8 cellular contexts compared by ENCODE assay signal in the genomic region with DNA sequence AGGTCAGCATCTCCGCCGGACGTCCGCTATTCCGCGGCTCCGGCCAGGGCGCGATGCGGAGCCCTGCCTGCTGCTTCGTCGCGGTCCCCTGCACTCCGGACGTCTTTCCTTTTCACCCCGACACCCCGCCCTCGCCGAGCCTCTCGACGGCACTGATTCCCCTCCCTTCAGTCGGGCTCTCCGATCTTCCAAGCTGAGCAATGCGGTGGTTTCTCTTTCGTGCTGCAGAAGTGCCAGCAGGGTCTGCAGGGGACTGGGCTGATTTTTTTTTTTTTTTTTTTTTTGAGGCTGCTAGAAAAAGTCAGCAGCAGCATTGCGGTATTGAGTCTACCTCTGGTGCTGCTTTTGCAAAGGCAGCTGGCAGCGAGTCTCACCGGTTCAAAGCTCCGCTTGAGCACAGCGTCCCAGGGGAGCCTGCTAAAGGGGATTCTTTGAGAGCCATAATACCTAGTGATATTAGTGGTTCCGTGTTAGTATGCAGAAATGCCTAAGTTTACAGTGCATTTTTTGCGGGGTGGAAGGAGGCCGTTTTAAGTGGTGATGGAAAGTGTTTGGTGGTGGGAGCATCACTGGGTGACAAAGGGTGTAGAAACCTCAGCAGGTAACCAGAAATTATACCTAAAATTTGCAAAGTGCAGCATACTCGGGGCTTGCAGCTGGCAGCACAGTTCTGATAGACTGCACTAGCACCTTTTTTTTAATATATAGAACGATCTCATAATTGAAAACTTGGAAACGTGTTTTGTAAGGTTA. TPM values are rescaled to one million over a fixed set of nuclear protein-coding genes. Genes with fewer than 3 reads are reported as not detected.
DNase-seq lines count a peak whose midpoint lies in the region; ATAC-seq, FAIRE-seq and TF ChIP-seq lines count a peak whose summit lies in the region.

No MANE protein-coding gene starts in this region.

- TF ChIP-seq RAD21 in H1 (IDR thresholded peaks at IDR 0.05 in 1 of 2, conservative IDR thresholded peaks at IDR 0.05 in 1 of 2; ENCODE audit: low read depth in 2 of 2, low read length in 2 of 2): no peak

- POLR2A ChIA-PET in H1 (lab: Charles Lee; ENCODE audit: partially characterized antibody): interaction anchor here (0.6 to 1.5 kb wide), 6 partner anchors 12 to 836 kb away, joined by 3 to 5 read pairs (median 4); a partner anchor contains a TSS

- peaks cover 2 to 14% (median 11%) of the 10 kb centered on the region in 4 experiments for H3K4me1 ChIP-seq in H1 (replicated peaks in 1 of 4; ENCODE audit: control insufficient read depth in 3 of 4, insufficient read depth in 4 of 4, low read length in 3 of 4)

- no peak overlapping the region for H2BK120ac ChIP-seq in H1 (replicated peaks; ENCODE audit: low read depth, low read length)

- no peaks in the 10 kb centered on the region for H3K27me3 Mint-ChIP-seq in mesothelial cell of epicardium (ENCODE audit: low read depth)

- TF ChIP-seq CTCF in H1 (IDR thresholded peaks at IDR 0.05; ENCODE audit: control extremely low read depth in 1 of 3, insufficient read depth in 1 of 3, low read depth in 1 of 3, low read length in 3 of 3): no peak
- TF ChIP-seq CTCF in mesothelial cell of epicardium (IDR thresholded peaks at IDR 0.05; ENCODE audit: unreplicated experiment): no peak

- H3K4ac ChIP-seq in H1 (replicated peaks; ENCODE audit: insufficient read length, low read depth, low read length): peak overlapping the region; percentile 19

- H3K9me3 Mint-ChIP-seq in mesothelial cell of epicardium: no peaks in the 10 kb centered on the region

- no peak overlapping the region for H3K27ac ChIP-seq in H1 (ENCODE audit: low read depth, low read length)

- ATAC-seq in GM19043 (IDR thresholded peaks at IDR 0.05; ENCODE audit: low read depth, unreplicated experiment): peak; percentile 28
- ATAC-seq in HG03354 (IDR thresholded peaks at IDR 0.05; ENCODE audit: poor library complexity, severe bottlenecking, unreplicated experiment): peak; percentile 48

- peaks cover 62% of the 10 kb centered on the region for H3K4me1 Mint-ChIP-seq in mesothelial cell of epicardium

- no peak overlapping the region for H2BK20ac ChIP-seq in H1 (ENCODE audit: low read length)

- peaks cover 0 to 37% of the 10 kb centered on the region in 2 experiments; a peak in 2 of 4 replicates for H3K79me2 ChIP-seq in H1 (ENCODE audit: control insufficient read depth in 1 of 2, insufficient read depth in 2 of 2, low read length in 2 of 2)

- H3K14ac ChIP-seq in H1 (ENCODE audit: insufficient read length): no peak overlapping the region

- peak; percentile 69 for DNase-seq in AG20443 (ENCODE audit: low spot score)
- peak; percentile 88 for DNase-seq in NCI-H82 (lab: John Stamatoyannopoulos, UW)
- peak; percentile 86 for DNase-seq in activated CD8-positive, alpha-beta memory T cell treated with anti-CD3 and anti-CD28 coated beads for 24 hours
- DNase-seq in H1 (ENCODE audit: low read depth in 1 of 2, low spot score in 2 of 2): peak in 1 of 2 experiments; percentile 70
- peak in 1 of 2 experiments; percentile 62 for DNase-seq in mesothelial cell of epicardium (ENCODE audit: low spot score in 2 of 2, unreplicated experiment in 2 of 2)
- DNase-seq in stimulated activated CD8-positive, alpha-beta memory T cell treated with anti-CD3 and anti-CD28 coated beads, Interleukin-2, amount 100 ng/mL, for 48 hours (ENCODE audit: low read depth in 2 of 2): peak; percentile 53 to 55

- H3K9me3 ChIP-seq in H1 (ENCODE audit: insufficient read depth in 2 of 2, low read depth in 1 of 2, low read length in 1 of 2): no peaks in the 10 kb centered on the region

- H2BK15ac ChIP-seq in H1 (ENCODE audit: low read length): no peak overlapping the region

- H3K18ac ChIP-seq in H1 (ENCODE audit: extremely low read depth, low read length): peak overlapping the region; percentile 21; the same call in 1 of the 2 replicates

- CTCF ChIA-PET in H1 (lab: Charles Lee; ENCODE audit: partially characterized antibody): interaction anchor here (0.6 to 1.1 kb wide), 6 partner anchors 37 to 915 kb away, joined by 3 to 4 read pairs (median 4); no protein-coding TSS in a partner anchor

- peak overlapping the region; percentile 63 to 88 (median 78) for H3K4me3 ChIP-seq in H1 (ENCODE audit: extremely low read depth in 1 of 4, insufficient read depth in 2 of 4, low read depth in 3 of 4, low read length in 4 of 4)

- H3K56ac ChIP-seq in H1 (replicated peaks; ENCODE audit: insufficient read length, low read depth, low read length): no peak overlapping the region

- H3K79me1 ChIP-seq in H1 (ENCODE audit: low read depth, low read length): no peaks in the 10 kb centered on the region

- peak overlapping the region; percentile 43; the same call in 1 of the 2 replicates for H2AFZ ChIP-seq in H1 (ENCODE audit: low read length)

- H3K23me2 ChIP-seq in H1 (ENCODE audit: low read depth, low read length): peaks cover 23% of the 10 kb centered on the region

- H2AK5ac ChIP-seq in H1 (ENCODE audit: low read depth, low read length): no peak overlapping the region

- H3K27me3 ChIP-seq in H1 (replicated peaks in 1 of 4; ENCODE audit: control insufficient read depth in 3 of 4, extremely low read depth in 1 of 4, insufficient read depth in 3 of 4, low read length in 3 of 4): no peaks in the 10 kb centered on the region; a peak in 1 of 7 replicates

- no peaks in the 10 kb centered on the region for H3K36me3 ChIP-seq in H1 (ENCODE audit: control insufficient read depth in 2 of 4, insufficient read depth in 4 of 4, low read length in 3 of 4)

- peak overlapping the region; percentile 99 for H3K27ac Mint-ChIP-seq in mesothelial cell of epicardium

- H3K4me3 Mint-ChIP-seq in mesothelial cell of epicardium: peak overlapping the region; percentile 97

- peaks cover 2 to 5% of the 10 kb centered on the region in 2 experiments for H4K20me1 ChIP-seq in H1 (replicated peaks in 1 of 2; ENCODE audit: control insufficient read depth in 1 of 2, insufficient read depth in 2 of 2, low read length in 2 of 2)

- no peak for TF ChIP-seq POLR2A in H1 (IDR thresholded peaks at IDR 0.05; ENCODE audit: control extremely low read depth in 1 of 2, low read depth in 2 of 2, low read length in 2 of 2)

- no peak for TF ChIP-seq EP300 in H1 (IDR thresholded peaks at IDR 0.05; ENCODE audit: borderline replicate concordance in 1 of 2, low read depth in 2 of 2, low read length in 2 of 2)

- H4K91ac ChIP-seq in H1 (replicated peaks; ENCODE audit: insufficient read length, low read length): no peak overlapping the region

- WGBS in H1 (ENCODE audit: extremely low coverage in 1 of 2, insufficient coverage in 1 of 2, insufficient read length in 1 of 2, insufficient replicate concordance in 2 of 2, low coverage in 1 of 2, low lambda C conversion rate in 2 of 2, missing lambda C conversion rate in 1 of 2), 2 experiments: 4% methylated on average over 21 of the region's 36 CpGs; no CpG with 5 or more reads in 1 of the 2 experiments

- H3K4me2 ChIP-seq in H1 (ENCODE audit: insufficient read depth in 1 of 2, low read depth in 2 of 2, low read length in 2 of 2): peak overlapping the region; percentile 82 to 89

- peak overlapping the region; percentile 30 to 89 (median 44); a peak in 4 of 7 replicates for H3K9ac ChIP-seq in H1 (replicated peaks in 1 of 4; ENCODE audit: extremely low read depth in 1 of 4, low read depth in 3 of 4, low read length in 3 of 4)

- no peak overlapping the region for H4K5ac ChIP-seq in H1 (ENCODE audit: insufficient read length, low read depth, low read length)

- H2BK5ac ChIP-seq in H1 (ENCODE audit: low read depth, low read length): no peak overlapping the region

- H3K23ac ChIP-seq in H1 (ENCODE audit: insufficient read length): no peak overlapping the region

- no peak overlapping the region for H2BK12ac ChIP-seq in H1 (ENCODE audit: low read depth, low read length)

- H4K8ac ChIP-seq in H1 (ENCODE audit: extremely low read depth, insufficient read depth, low read length): no peak overlapping the region

- no peaks in the 10 kb centered on the region for H3K36me3 Mint-ChIP-seq in mesothelial cell of epicardium

- no peak for FAIRE-seq in H1 (lab: Jason Lieb, UNC)

TF ChIP-seq in H1, 55 proteins besides CTCF, POLR2A, EP300 and RAD21 (continues in another document):
- TF ChIP-seq YY1 (IDR thresholded peaks at IDR 0.05; ENCODE audit: low read depth, low read length) (no peak), TAF1 (IDR thresholded peaks at IDR 0.05; ENCODE audit: low read depth, low read length) (peak; percentile 36; the same call in 1 of the 2 replicates)

RNA-seq across cellular contexts. Expression of a gene that starts 1.0 kb away (rescaled TPM):
- 20.1 and 22.9 TPM in 2 replicates for total RNA-seq in H1 (2021; fragmentation: NEBNext Ultra II Directional; extraction: Animal tissue kit (Norgen Biotek cat#: 25700))
- polyA plus RNA-seq in H1 (2011; rRNA removed): 23.0 and 24.3 TPM in 2 replicates
- 17.4 TPM for polyA plus RNA-seq in H1 (2011; cell fraction: cytosol; rRNA removed)
- polyA plus RNA-seq in H1 (2011; cell fraction: nucleus; rRNA removed): 37.3 TPM
- polyA plus RNA-seq in H1 (2012, experiment 1 of 2): 11.1 to 19.0 TPM (median 14.0 TPM) in 4 replicates
- 7.1 TPM for polyA plus RNA-seq in H1 (2012, experiment 2 of 2)
- polyA plus RNA-seq in H1 (2013, experiment 1 of 2): 40.1 TPM
- 40.7 TPM for polyA plus RNA-seq in H1 (2013, experiment 2 of 2)
- polyA minus RNA-seq in H1 (2011; rRNA and poly(A)+ RNA removed): 21.0 and 22.3 TPM in 2 replicates
- polyA minus RNA-seq in H1 (2011; cell fraction: cytosol; rRNA and poly(A)+ RNA removed): 14.5 TPM
- polyA minus RNA-seq in H1 (2011; cell fraction: nucleus; rRNA and poly(A)+ RNA removed): 31.1 TPM
- 51.0 to 52.9 TPM (median 52.5 TPM) in 3 replicates for total RNA-seq in mesothelial cell of epicardium
